29 cellular contexts compared by ENCODE assay signal in genomic region chr10:100172349-100172748, GRCh38.
"Had no signal": no experiment of that assay in that cellular context is flagged by ENCODE, and none has a peak within 500 bp of the region (broad histone marks: within the 10 kb centered on the region; RNA-seq: fewer than 3 reads in every experiment).

No MANE protein-coding gene starts in this region.

- H3K9me3 ChIP-seq: left lung, lower lobe of right lung, ovary, right atrium auricular region, right lobe of liver, tibial nerve, uterus had no signal

- H3K4me3 Mint-ChIP-seq: immature natural killer cell; naive B cell; natural killer cell; nephron progenitor cell; neural progenitor cell; stimulated activated memory B cell treated with anti-CD40 and anti-IgM and Interleukin-4, amounts not matched to agents 10 μg/mL and 1 μg/mL and 100 μg/mL, for 72 hours; stimulated activated naive CD8-positive, alpha-beta T cell treated with anti-CD3 and anti-CD28 coated beads, Interleukin-15, amount 100 ng/mL, for 72 hours; type B pancreatic cell had no signal

- H3K27ac ChIP-seq: left lung, lower lobe of right lung, neural progenitor cell, ovary, right atrium auricular region, right lobe of liver, tibial nerve, uterus had no signal

- H3K27ac Mint-ChIP-seq: natural killer cell; nephron progenitor cell; neural progenitor cell; progenitor cell of endocrine pancreas; stimulated activated memory B cell treated with anti-CD40 and anti-IgM and Interleukin-4, amounts not matched to agents 10 μg/mL and 1 μg/mL and 100 μg/mL, for 72 hours; stimulated activated naive CD8-positive, alpha-beta T cell treated with anti-CD3 and anti-CD28 coated beads, Interleukin-15, amount 100 ng/mL, for 72 hours; type B pancreatic cell had no signal

- H3K4me1 Mint-ChIP-seq: neural progenitor cell had no signal

- H3K27me3 Mint-ChIP-seq: naive B cell; stimulated activated memory B cell treated with anti-CD40 and anti-IgM and Interleukin-4, amounts not matched to agents 10 μg/mL and 1 μg/mL and 100 μg/mL, for 72 hours; stimulated activated naive CD8-positive, alpha-beta T cell treated with anti-CD3 and anti-CD28 coated beads, Interleukin-15, amount 100 ng/mL, for 72 hours; type B pancreatic cell had no signal

- H3K36me3 ChIP-seq: ovary, uterus had no signal

- ATAC-seq: left colon; left lung; lower lobe of right lung; natural killer cell; right lobe of liver; stimulated activated memory B cell treated with anti-CD40 and anti-IgM and Interleukin-4, amounts not matched to agents 10 μg/mL and 1 μg/mL and 100 μg/mL, for 72 hours had no signal

- H3K4me3 ChIP-seq: left lung, lower lobe of right lung, neural progenitor cell, ovary, right atrium auricular region, right lobe of liver, smooth muscle cell, tibial nerve, uterus had no signal

- H3K4me1 ChIP-seq: neural progenitor cell, right atrium auricular region, tibial nerve, uterus had no signal

- DNase-seq: hypothalamus; immature natural killer cell; kidney; left colon; left lung; lower lobe of right lung; mammary epithelial cell; mesenchymal stem cell; naive B cell; natural killer cell; nephron progenitor cell; ovary; right lobe of liver; stimulated activated CD4-positive, alpha-beta T cell treated with anti-CD3 and anti-CD28 coated beads, Interleukin-1b, Interleukin-23, amount 100 ng/mL, for 48 hours; stimulated activated CD4-positive, alpha-beta T cell treated with anti-CD3 and anti-CD28 coated beads, Interleukin-2, amount 100 ng/mL, for 48 hours; stimulated activated CD4-positive, alpha-beta T cell treated with anti-CD3 and anti-CD28 coated beads, Interleukin-4, amount 100 ng/mL, for 4 hours; stimulated activated CD8-positive, alpha-beta memory T cell treated with anti-CD3 and anti-CD28 coated beads, Interleukin-4, amount 100 ng/mL, for 48 hours; stimulated activated naive CD4-positive, alpha-beta T cell treated with Interleukin-2 at 50 U/mL for 16 hours; stimulated activated naive CD8-positive, alpha-beta T cell treated with anti-CD3 and anti-CD28 coated beads, Interleukin-15, amount 100 ng/mL, for 72 hours; substantia nigra; uterus had no signal

- H3K9me3 Mint-ChIP-seq: immature natural killer cell; naive B cell; natural killer cell; stimulated activated naive CD8-positive, alpha-beta T cell treated with anti-CD3 and anti-CD28 coated beads, Interleukin-15, amount 100 ng/mL, for 72 hours had no signal

- FAIRE-seq: islet of Langerhans, kidney had no signal
